Comparison of ENCODE assay signal across 8 cellular contexts in the genomic region with DNA sequence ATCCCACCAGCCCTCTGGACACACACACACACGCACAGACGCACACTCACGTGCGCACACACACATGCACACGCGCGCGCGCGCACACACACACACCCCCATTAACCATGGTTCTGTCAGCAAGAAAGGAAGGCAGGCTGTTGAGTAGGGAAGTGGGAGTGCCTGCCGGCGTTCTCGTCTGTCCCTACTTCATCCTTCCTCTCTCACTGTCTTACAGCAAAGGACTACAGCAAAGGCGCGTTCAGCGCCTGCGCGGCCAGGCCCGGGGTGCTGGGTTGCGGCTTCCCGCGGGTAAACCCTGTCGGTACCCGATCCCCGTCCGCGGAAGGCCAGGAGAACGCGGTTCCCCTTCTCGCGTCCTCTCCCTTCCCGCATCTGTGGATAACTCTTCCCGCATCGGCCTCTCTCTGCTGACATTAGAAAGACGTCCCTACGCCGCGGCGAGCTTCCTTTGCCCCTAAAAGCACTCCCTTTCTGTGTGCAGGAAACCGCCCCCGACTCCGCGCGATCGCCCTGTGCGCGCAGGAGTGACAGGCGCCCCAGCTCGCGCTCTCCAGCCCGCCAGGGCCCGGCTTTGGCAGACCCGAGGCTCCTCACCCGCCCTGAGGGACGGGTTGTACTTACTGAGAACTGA.
DNase-seq lines count a peak whose midpoint lies in the region; ATAC-seq and TF ChIP-seq lines count a peak whose summit lies in the region.

No MANE protein-coding gene starts in this region.

- CTCF ChIA-PET in activated naive CD4-positive, alpha-beta T cell treated with anti-CD3 and anti-CD28 coated beads, Interleukin-2, amount 10 ng/mL, durations not matched to agents 7 days and 5 days (lab: Charles Lee), result interaction anchor here (1.4 kb wide), 1 partner anchor 88 kb away, joined by 3 read pairs; no protein-coding TSS in a partner anchor
- CTCF ChIA-PET in PC-9 (lab: Charles Lee), result no interaction called here

- 0 to 4% methylated on average over 55 of the region's 55 CpGs for WGBS in lung, 2 donors

- no peaks in the 10 kb centered on the region for H3K36me3 Mint-ChIP-seq in activated naive CD4-positive, alpha-beta T cell treated with anti-CD3 and anti-CD28 coated beads, Interleukin-2, amount 10 ng/mL, durations not matched to agents 7 days and 5 days

- H3F3A ChIP-seq in PC-9 (ENCODE audit: insufficient read depth, low read depth), result no peaks in the 10 kb centered on the region; the same call in 1 of the 2 replicates

- peak overlapping the region; percentile 77 for H3K9ac ChIP-seq in NT2/D1 (ENCODE audit: insufficient read length, low read depth)

- H3K36me3 ChIP-seq in NT2/D1 (ENCODE audit: insufficient read depth, insufficient read length, low read length) (no peaks in the 10 kb centered on the region), lung (ENCODE audit: control insufficient read depth in 2 of 2, insufficient read depth in 2 of 2, low read length in 2 of 2) (no peaks in the 10 kb centered on the region), PC-9 (ENCODE audit: low read depth) (no peaks in the 10 kb centered on the region)

- peaks cover 8% of the 10 kb centered on the region for H3K4me1 Mint-ChIP-seq in activated naive CD4-positive, alpha-beta T cell treated with anti-CD3 and anti-CD28 coated beads, Interleukin-2, amount 10 ng/mL, durations not matched to agents 7 days and 5 days
- H3K4me1 Mint-ChIP-seq in stimulated activated naive CD8-positive, alpha-beta T cell treated with anti-CD3 and anti-CD28 coated beads, Interleukin-15, amount 100 ng/mL, for 72 hours, result peaks cover 15% of the 10 kb centered on the region

- no peaks in the 10 kb centered on the region for H3K9me3 Mint-ChIP-seq in activated naive CD4-positive, alpha-beta T cell treated with anti-CD3 and anti-CD28 coated beads, Interleukin-2, amount 10 ng/mL, durations not matched to agents 7 days and 5 days
- H3K9me3 Mint-ChIP-seq in stimulated activated naive CD8-positive, alpha-beta T cell treated with anti-CD3 and anti-CD28 coated beads, Interleukin-15, amount 100 ng/mL, for 72 hours, result no peaks in the 10 kb centered on the region

- H3K4me3 ChIP-seq in NT2/D1 (ENCODE audit: insufficient read length, low read depth), result peak overlapping the region; percentile 55
- peak overlapping the region in 58 of 59 donors; percentile 17 to 68 (median 52) for H3K4me3 ChIP-seq in dorsolateral prefrontal cortex
- H3K4me3 ChIP-seq in lung, result peak overlapping the region; percentile 24
- H3K4me3 ChIP-seq in PC-9, result no peak overlapping the region

- POLR2A ChIA-PET in PC-9 (lab: Charles Lee; ENCODE audit: unreplicated experiment), result no interaction called here

- no TSS peak for BruUV-seq in PC-9 (replicated peaks; lab: Mats Ljungman, UMichigan)

- peak overlapping the region; percentile 56 for H3K4me3 Mint-ChIP-seq in activated naive CD4-positive, alpha-beta T cell treated with anti-CD3 and anti-CD28 coated beads, Interleukin-2, amount 10 ng/mL, durations not matched to agents 7 days and 5 days
- peak overlapping the region; percentile 83 to 88 for H3K4me3 Mint-ChIP-seq in stimulated activated naive CD8-positive, alpha-beta T cell treated with anti-CD3 and anti-CD28 coated beads, Interleukin-15, amount 100 ng/mL, for 72 hours

- H3K4me1 ChIP-seq in NT2/D1 (ENCODE audit: insufficient read depth, insufficient read length) (peaks cover 3% of the 10 kb centered on the region), lung (ENCODE audit: control insufficient read depth in 2 of 2, insufficient read depth in 2 of 2, low read length in 2 of 2) (peaks cover 0 to 8% of the 10 kb centered on the region in 2 donors), PC-9 (replicated peaks; ENCODE audit: insufficient read depth) (0 out of 2 replicates have a peak, but pooled peaks cover 1% of the 10 kb centered on the region)

- peaks cover 59% of the 10 kb centered on the region for H3K27me3 Mint-ChIP-seq in activated naive CD4-positive, alpha-beta T cell treated with anti-CD3 and anti-CD28 coated beads, Interleukin-2, amount 10 ng/mL, durations not matched to agents 7 days and 5 days
- peaks cover 78% of the 10 kb centered on the region for H3K27me3 Mint-ChIP-seq in stimulated activated naive CD8-positive, alpha-beta T cell treated with anti-CD3 and anti-CD28 coated beads, Interleukin-15, amount 100 ng/mL, for 72 hours

- peak overlapping the region; percentile 59 to 100 (median 98) for H3K27ac ChIP-seq in dorsolateral prefrontal cortex
- H3K27ac ChIP-seq in lung (ENCODE audit: low read depth in 1 of 2, low read length in 1 of 2), result peak overlapping the region; percentile 46 to 80
- no peak overlapping the region for H3K27ac ChIP-seq in PC-9

- peaks cover 42% of the 10 kb centered on the region for H3K27me3 ChIP-seq in NT2/D1 (ENCODE audit: insufficient read depth, insufficient read length)
- H3K27me3 ChIP-seq in dorsolateral prefrontal cortex, result no peaks in the 10 kb centered on the region
- no peaks in the 10 kb centered on the region for H3K27me3 ChIP-seq in lung (ENCODE audit: control insufficient read depth, insufficient read depth)
- peaks cover 53% of the 10 kb centered on the region for H3K27me3 ChIP-seq in PC-9 (ENCODE audit: insufficient read depth, low read depth)

- no peaks in the 10 kb centered on the region for H4K20me1 ChIP-seq in PC-9 (ENCODE audit: insufficient read depth)

- H2AFZ ChIP-seq in PC-9, result no peak overlapping the region

- H3K9me2 ChIP-seq in PC-9 (ENCODE audit: insufficient read depth), result no peaks in the 10 kb centered on the region

- TF ChIP-seq CTCF in dorsolateral prefrontal cortex (IDR thresholded peaks at IDR 0.05 in 54 of 56, conservative IDR thresholded peaks at IDR 0.05 in 2 of 56; ENCODE audit: low read depth in 1 of 56, partially characterized antibody in 56 of 56) (no peak), lung (IDR thresholded peaks at IDR 0.05; ENCODE audit: control extremely low read depth, extremely low read depth) (no peak), PC-9 (conservative IDR thresholded peaks at IDR 0.05) (no peak)

- no peaks in the 10 kb centered on the region for H3K79me2 ChIP-seq in PC-9 (ENCODE audit: low read depth)

- ATAC-seq in lung (ENCODE audit: insufficient read depth, low FRiP score) (peak; percentile 70), GM18867 (IDR thresholded peaks at IDR 0.05; ENCODE audit: unreplicated experiment) (no peak)
- ATAC-seq in stimulated activated naive CD8-positive, alpha-beta T cell treated with anti-CD3 and anti-CD28 coated beads, Interleukin-15, amount 100 ng/mL, for 72 hours, result peak; percentile 85

- H3K9me3 ChIP-seq in NT2/D1 (ENCODE audit: insufficient read depth, low read length), result no peaks in the 10 kb centered on the region
- peaks cover 0 to 6% of the 10 kb centered on the region in 2 donors for H3K9me3 ChIP-seq in lung (ENCODE audit: control insufficient read depth in 2 of 2, insufficient read depth in 1 of 2, low read length in 1 of 2)
- H3K9me3 ChIP-seq in PC-9 (ENCODE audit: insufficient read depth, low read depth), result no peaks in the 10 kb centered on the region

- H3K4me2 ChIP-seq in PC-9, result no peak overlapping the region

- peak; percentile 42 for DNase-seq in activated naive CD4-positive, alpha-beta T cell treated with anti-CD3 and anti-CD28 coated beads, Interleukin-2, amount 10 ng/mL, durations not matched to agents 7 days and 5 days
- no peak for DNase-seq in activated naive CD4-positive, alpha-beta T cell (lab: John Stamatoyannopoulos, UW)
- DNase-seq in NT2/D1 (ENCODE audit: low read depth, low spot score), result peak; percentile 40
- DNase-seq in dorsolateral prefrontal cortex, result peak in 9 of 10 donors; percentile 34 to 80 (median 61)
- DNase-seq in lung (ENCODE audit: low spot score), result no peak
- peak; percentile 36 to 39 for DNase-seq in stimulated activated naive CD8-positive, alpha-beta T cell treated with anti-CD3 and anti-CD28 coated beads, Interleukin-15, amount 100 ng/mL, for 72 hours
- DNase-seq in PC-9, result no peak

- no peak overlapping the region for H3K27ac Mint-ChIP-seq in activated naive CD4-positive, alpha-beta T cell treated with anti-CD3 and anti-CD28 coated beads, Interleukin-2, amount 10 ng/mL, durations not matched to agents 7 days and 5 days
- H3K27ac Mint-ChIP-seq in stimulated activated naive CD8-positive, alpha-beta T cell treated with anti-CD3 and anti-CD28 coated beads, Interleukin-15, amount 100 ng/mL, for 72 hours, result peak overlapping the region; percentile 3 to 6

- intact Hi-C loops in dorsolateral prefrontal cortex (cut with DNase I) (loop anchor here (5.0 to 10.0 kb wide), 3 partner anchors 258 to 855 kb away; a partner anchor contains a TSS), PC-9 (cut with micrococcal nuclease; ENCODE audit: unreplicated experiment) (no loop called here)

Comparison
In these comparisons a context has a peak if more than half of its experiments do, and no peak if none do; other contexts are left out.
1. DNase-seq: peak in activated naive CD4-positive, alpha-beta T cell treated with anti-CD3 and anti-CD28 coated beads, Interleukin-2, amount 10 ng/mL, durations not matched to agents 7 days and 5 days (single experiment), NT2/D1 (single experiment), dorsolateral prefrontal cortex (9 of 10) and stimulated activated naive CD8-positive, alpha-beta T cell treated with anti-CD3 and anti-CD28 coated beads, Interleukin-15, amount 100 ng/mL, for 72 hours (2 of 2); none in activated naive CD4-positive, alpha-beta T cell (0 of 4), lung (single experiment) and PC-9 (0 of 2).